In genomic region chr4:127964426-127965061, GRCh38 we compare ENCODE assay signal across 8 cellular contexts. TPM values are rescaled to one million over a fixed set of nuclear protein-coding genes. Genes with fewer than 3 reads are reported as not detected.
DNase-seq lines count a peak whose midpoint lies in the region; ATAC-seq and TF ChIP-seq lines count a peak whose summit lies in the region.
"Not testable (repeated sequence)": the region's sequence is repeated elsewhere in the genome, so short reads cannot be mapped to it uniquely, and the experiment has no call there.

No MANE protein-coding gene starts in this region.

- TF ChIP-seq CTCF in VCaP (conservative IDR thresholded peaks at IDR 0.05); cardiac fibroblast (IDR thresholded peaks at IDR 0.05; ENCODE audit: low read depth, low read length); prostate gland (IDR thresholded peaks at IDR 0.05): not testable (repeated sequence)

- peak overlapping the region; percentile 93 for H3K27ac ChIP-seq in VCaP
- peak overlapping the region; percentile 87 for H3K27ac ChIP-seq in iPS-18a (ENCODE audit: low read length)
- H3K27ac ChIP-seq in prostate gland: peak overlapping the region; percentile 90 to 91
- peak overlapping the region; percentile 68 for H3K27ac ChIP-seq in urinary bladder (ENCODE audit: low read depth)

- not testable (repeated sequence) for TF ChIP-seq POLR2A in prostate gland (IDR thresholded peaks at IDR 0.05)

- not testable (repeated sequence) for H3K4me1 ChIP-seq in iPS-18a (ENCODE audit: control insufficient read depth, low read depth, low read length); prostate gland (replicated peaks); urinary bladder (ENCODE audit: insufficient read depth)

- DNase-seq in Jurkat, Clone E6-1 (ENCODE audit: low read depth, low spot score); cardiac fibroblast (ENCODE audit: low read depth in 2 of 2); prostate gland (ENCODE audit: low spot score): not testable (repeated sequence)

- intact Hi-C loops in prostate gland (cut with DNase I): loop anchor here (2.0 to 10.0 kb wide), 2 partner anchors 96 to 180 kb away; partner anchors contain the start of genes HSPA4L and LARP1B

- 0% methylated on average over 22 of the region's 41 CpGs for WGBS in prostate gland
- under 1% methylated on average over 41 of the region's 41 CpGs for WGBS in urinary bladder

- H3K9ac ChIP-seq in iPS-18a (ENCODE audit: low read length): peak overlapping the region; percentile 92

- ATAC-seq in GM18867 (IDR thresholded peaks at IDR 0.05; ENCODE audit: unreplicated experiment) (peak; percentile 17), HG02610 (IDR thresholded peaks at IDR 0.05; ENCODE audit: unreplicated experiment) (peak; percentile 19)

- not testable (repeated sequence) for H3K36me3 ChIP-seq in iPS-18a (ENCODE audit: control insufficient read depth, low read depth, low read length); prostate gland; urinary bladder (ENCODE audit: insufficient read depth)

- peak overlapping the region; percentile 94 for H3K4me3 ChIP-seq in Jurkat, Clone E6-1 (ENCODE audit: low read length)
- H3K4me3 ChIP-seq in cardiac fibroblast (replicated peaks in 1 of 2; ENCODE audit: low read depth in 2 of 2, low read length in 2 of 2): peak overlapping the region; percentile 97 to 98
- peak overlapping the region; percentile 99 for H3K4me3 ChIP-seq in iPS-18a (ENCODE audit: low read length)
- H3K4me3 ChIP-seq in prostate gland: peak overlapping the region; percentile 72 to 82
- peak overlapping the region; percentile 56 for H3K4me3 ChIP-seq in urinary bladder (ENCODE audit: low read depth, low read length)

- H3K9me3 ChIP-seq in iPS-18a (ENCODE audit: control insufficient read depth, low read depth, low read length); prostate gland: not testable (repeated sequence)

- not testable (repeated sequence) for H3K27me3 ChIP-seq in iPS-18a (ENCODE audit: control insufficient read depth, insufficient read depth, low read length); prostate gland (replicated peaks; ENCODE audit: insufficient read depth)

RNA-seq across cellular contexts. Expression of gene MFSD8, which starts 0.4 kb away (rescaled TPM):
- polyA plus RNA-seq in Jurkat, Clone E6-1 (2012; ENCODE audit: insufficient read depth, insufficient read length): 10.3 TPM
- total RNA-seq in prostate gland (10 to 100 TPM; 12.6 to 21.0 TPM), urinary bladder (64.4 TPM)
- 8.9 TPM for polyA plus RNA-seq in urinary bladder

RNA-seq across cellular contexts. Expression of gene ABHD18, which starts 0.7 kb away (rescaled TPM):
- 17.6 TPM for polyA plus RNA-seq in Jurkat, Clone E6-1 (2012; ENCODE audit: insufficient read depth, insufficient read length)
- total RNA-seq in prostate gland (10 to 100 TPM in 1 of 2 donors, 1 to 10 TPM in 1; 5.7 to 10.6 TPM), urinary bladder (19.5 TPM)
- polyA plus RNA-seq in urinary bladder: 4.4 TPM
